8 cellular contexts compared by ENCODE assay signal in the genomic region with DNA sequence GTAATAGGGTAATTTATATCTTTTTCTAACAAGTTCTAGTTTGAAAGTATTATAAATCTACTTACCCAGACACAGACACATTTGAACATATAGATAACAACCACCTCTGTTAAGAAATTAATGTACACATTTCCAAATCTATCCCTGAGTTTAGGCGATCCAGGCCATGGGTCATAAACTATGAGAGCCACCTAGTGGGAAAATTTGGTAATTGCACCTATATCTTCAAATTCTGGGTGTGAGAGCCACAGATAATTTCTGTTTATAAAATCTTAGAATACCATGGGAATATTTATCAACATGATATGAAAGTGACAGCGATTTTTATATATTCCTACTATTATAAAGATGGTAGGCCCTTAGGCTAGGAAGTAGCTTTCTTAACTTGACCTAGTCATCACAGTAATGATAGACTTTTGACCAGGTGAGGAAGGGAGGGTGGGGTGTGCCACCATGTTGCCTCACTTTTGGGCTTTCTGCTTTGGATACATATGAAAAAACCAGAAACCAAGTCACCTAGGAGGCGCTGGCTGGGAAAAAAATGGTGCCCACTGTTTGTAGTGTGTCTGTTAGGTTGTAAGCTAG. TPM values are rescaled to one million over a fixed set of nuclear protein-coding genes. Genes with fewer than 3 reads are reported as not detected.
DNase-seq lines count a peak whose midpoint lies in the region; ATAC-seq, FAIRE-seq and TF ChIP-seq lines count a peak whose summit lies in the region.

No MANE protein-coding gene starts in this region.

- peak; percentile 79 to 80 for TF ChIP-seq RAD21 in A549 (conservative IDR thresholded peaks at IDR 0.05 in 1 of 2, IDR thresholded peaks at IDR 0.05 in 1 of 2)

- no peak overlapping the region for H2BK15ac ChIP-seq in neuronal stem cell (ENCODE audit: low read length)

- no peak overlapping the region for H2BK12ac ChIP-seq in neuronal stem cell (ENCODE audit: low read length)

- H3K4me1 ChIP-seq in A549 (peaks cover 5% of the 10 kb centered on the region; the same call in 1 of the 3 replicates), neuronal stem cell (ENCODE audit: control insufficient read depth in 2 of 2, insufficient read depth in 1 of 2, low read depth in 1 of 2, low read length in 2 of 2) (no peaks in the 10 kb centered on the region)

- H4K91ac ChIP-seq in neuronal stem cell (ENCODE audit: low read depth, low read length, poor library complexity) = no peak overlapping the region

- H3K9me3 ChIP-seq in A549 = 0 out of 3 replicates have a peak, but pooled peaks cover 3% of the 10 kb centered on the region
- H3K9me3 ChIP-seq in neuronal stem cell (replicated peaks in 1 of 2; ENCODE audit: control insufficient read depth in 2 of 2, insufficient read depth in 1 of 2, low read depth in 1 of 2, low read length in 2 of 2) = no peaks in the 10 kb centered on the region

- CTCF ChIA-PET in A549 (lab: Yijun Ruan, JAX) = interaction anchor here (0.7 to 5.4 kb wide), 25 partner anchors 10 to 200 kb away, joined by 3 to 46 read pairs (median 6); a partner anchor contains a TSS

- H3K4ac ChIP-seq in neuronal stem cell (ENCODE audit: low read length) = no peak overlapping the region

- ATAC-seq in A549 = peak in 1 of 2 experiments; percentile 79; a peak in 3 of 6 replicates
- ATAC-seq in HG03520 (IDR thresholded peaks at IDR 0.05; ENCODE audit: unreplicated experiment) = no peak
- no peak for ATAC-seq in HG03469 (IDR thresholded peaks at IDR 0.05; ENCODE audit: unreplicated experiment)

- H3K4me2 ChIP-seq in A549 (no peak overlapping the region), neuronal stem cell (ENCODE audit: insufficient read depth, low read length, poor library complexity, severe bottlenecking) (no peak overlapping the region)

- no peak overlapping the region for H3K14ac ChIP-seq in neuronal stem cell (ENCODE audit: low read length)

- peaks cover 0 to 6% (median 0%) of the 10 kb centered on the region in 3 experiments for H3K27me3 ChIP-seq in neuronal stem cell (ENCODE audit: control insufficient read depth in 3 of 3, insufficient read depth in 3 of 3, low read depth in 1 of 3, low read length in 3 of 3)

- no peak for TF ChIP-seq EP300 in A549 (IDR thresholded peaks at IDR 0.05)

- H3K27ac ChIP-seq in A549 (no peak overlapping the region), neuronal stem cell (replicated peaks; ENCODE audit: low read length) (no peak overlapping the region)

- TF ChIP-seq CTCF in A549 (IDR thresholded peaks at IDR 0.05) = peak; percentile 81
- peak; percentile 66 for TF ChIP-seq CTCF in epithelial cell of esophagus (IDR thresholded peaks at IDR 0.05; ENCODE audit: insufficient read depth, low read depth, low read length, missing control alignments)

- POLR2A ChIA-PET in A549 (lab: Yijun Ruan, JAX) = no interaction called here

- H3K9ac ChIP-seq in neuronal stem cell (ENCODE audit: low read depth, low read length, poor library complexity) = no peak overlapping the region

- FAIRE-seq in A549 (lab: Jason Lieb, UNC) (no peak), G401.6 (lab: Jason Lieb, UNC) (peak; percentile 88), HTR-8/SVneo (lab: Jason Lieb, UNC) (no peak), RCC 7860 (lab: Jason Lieb, UNC) (peak; percentile 78)

- DNase-seq in A549 (ENCODE audit: low read depth in 1 of 2, low spot score in 1 of 2) = peak; percentile 44 to 78
- peak; percentile 49 for DNase-seq in HTR-8/SVneo (ENCODE audit: insufficient read length, low spot score)
- peak; percentile 47 for DNase-seq in RCC 7860 (ENCODE audit: low spot score)
- DNase-seq in epithelial cell of esophagus (ENCODE audit: low read depth) = peak; percentile 74
- peak; percentile 36 for DNase-seq in neuronal stem cell (ENCODE audit: low spot score)

- H4K8ac ChIP-seq in neuronal stem cell (ENCODE audit: low read depth, low read length) = no peak overlapping the region

- H3K4me3 ChIP-seq in A549 (no peak overlapping the region), epithelial cell of esophagus (ENCODE audit: low read length) (no peak overlapping the region), neuronal stem cell (ENCODE audit: low read length in 2 of 2) (no peak overlapping the region)

- no peak overlapping the region for H3K18ac ChIP-seq in neuronal stem cell (ENCODE audit: low read length)

- no peak overlapping the region for H2AFZ ChIP-seq in neuronal stem cell (ENCODE audit: low read length)

- under 1% methylated on average over 3 of the region's 3 CpGs for WGBS in A549 (ENCODE audit: missing lambda C conversion rate)
- no CpG with 5 or more reads among the region's 3 CpGs for WGBS in neuronal stem cell (ENCODE audit: extremely low coverage in 2 of 2, insufficient read length in 2 of 2, insufficient replicate concordance in 1 of 2), 2 donors

- H2BK120ac ChIP-seq in neuronal stem cell (ENCODE audit: low read depth, low read length) = no peak overlapping the region

- H3K36me3 ChIP-seq in neuronal stem cell (replicated peaks in 1 of 2; ENCODE audit: control insufficient read depth in 2 of 2, insufficient read depth in 2 of 2, low read length in 2 of 2) = no peaks in the 10 kb centered on the region

- no peak overlapping the region for H2BK5ac ChIP-seq in neuronal stem cell (ENCODE audit: low read length)

- TF ChIP-seq POLR2A in A549 (IDR thresholded peaks at IDR 0.05; ENCODE audit: low read length) = no peak

- no peaks in the 10 kb centered on the region for H3K79me1 ChIP-seq in neuronal stem cell (ENCODE audit: low read depth, low read length)

- no peak overlapping the region for H3K23ac ChIP-seq in neuronal stem cell (ENCODE audit: low read depth, low read length, poor library complexity)

- no peak overlapping the region for H2AK5ac ChIP-seq in neuronal stem cell (ENCODE audit: low read depth, low read length)

TF ChIP-seq in A549, 52 proteins besides CTCF, POLR2A, EP300 and RAD21:
- TF ChIP-seq SMC3 (IDR thresholded peaks at IDR 0.05) (peak; percentile 79), HOXA7 (CRISPR knock-in tag; IDR thresholded peaks at IDR 0.05) (no peak), FOSB (CRISPR knock-in tag; IDR thresholded peaks at IDR 0.05) (no peak)

RNA-seq across cellular contexts. Expression of a gene that starts 8.0 kb away (rescaled TPM):
- polyA plus RNA-seq in A549 (2011; rRNA removed) (not detected in 2 replicates), A549 (2017; fragmentation: RNase III; extraction: RNeasy Plus Mini Kit Qiagen cat#74134 plus additional on column Dnase treatment) (not detected in 3 replicates)
- polyA plus RNA-seq in A549 (2012; cell fraction: cytosol; rRNA removed) = not detected in 2 replicates
- not detected in 2 replicates for polyA plus RNA-seq in A549 (2012; cell fraction: nucleus; rRNA removed)
- not detected in 2 replicates for polyA minus RNA-seq in A549 (2011; rRNA and poly(A)+ RNA removed)
- polyA plus RNA-seq in neuronal stem cell (2013, experiment 1 of 2) = 0.24 TPM
- 0.15 TPM for polyA plus RNA-seq in neuronal stem cell (2013, experiment 2 of 2)

RNA-seq across cellular contexts. Expression of a gene that starts 26.6 kb away (rescaled TPM):
- polyA plus RNA-seq in A549 (2011; rRNA removed) (not detected in 2 replicates), A549 (2017; fragmentation: RNase III; extraction: RNeasy Plus Mini Kit Qiagen cat#74134 plus additional on column Dnase treatment) (not detected in 3 replicates)
- polyA plus RNA-seq in A549 (2012; cell fraction: cytosol; rRNA removed) = not detected in 2 replicates
- polyA plus RNA-seq in A549 (2012; cell fraction: nucleus; rRNA removed) = not detected in 2 replicates
- polyA minus RNA-seq in A549 (2011; rRNA and poly(A)+ RNA removed) = not detected in 2 replicates
- not detected for polyA plus RNA-seq in neuronal stem cell (2013, experiment 1 of 2)
- polyA plus RNA-seq in neuronal stem cell (2013, experiment 2 of 2) = not detected

RNA-seq across cellular contexts. Expression of a gene that starts 35.5 kb away (rescaled TPM):
- polyA plus RNA-seq in A549 (2011; rRNA removed) = 13.3 and 24.5 TPM in 2 replicates
- 89.4 and 115 TPM in 2 replicates for polyA plus RNA-seq in A549 (2012; cell fraction: cytosol; rRNA removed)
- polyA plus RNA-seq in A549 (2012; cell fraction: nucleus; rRNA removed) = 182 and 185 TPM in 2 replicates
- 109 to 124 TPM (median 119 TPM) in 3 replicates for polyA plus RNA-seq in A549 (2017; fragmentation: RNase III; extraction: RNeasy Plus Mini Kit Qiagen cat#74134 plus additional on column Dnase treatment)
- 37.2 and 58.9 TPM in 2 replicates for polyA minus RNA-seq in A549 (2011; rRNA and poly(A)+ RNA removed)
- 85.0 TPM for polyA plus RNA-seq in neuronal stem cell (2013, experiment 1 of 2)
- 85.7 TPM for polyA plus RNA-seq in neuronal stem cell (2013, experiment 2 of 2)

RNA-seq across cellular contexts. Expression of a gene that starts 54.1 kb away (rescaled TPM):
- polyA plus RNA-seq in A549 (2011; rRNA removed) = 0.52 and 0.78 TPM in 2 replicates
- 0.15 and 0.18 TPM in 2 replicates for polyA plus RNA-seq in A549 (2012; cell fraction: cytosol; rRNA removed)
- 0.19 and 0.50 TPM in 2 replicates for polyA plus RNA-seq in A549 (2012; cell fraction: nucleus; rRNA removed)
- polyA plus RNA-seq in A549 (2017; fragmentation: RNase III; extraction: RNeasy Plus Mini Kit Qiagen cat#74134 plus additional on column Dnase treatment) = 0.16 to 0.32 TPM (median 0.19 TPM) in 3 replicates
- 0.83 and 1.3 TPM in 2 replicates for polyA minus RNA-seq in A549 (2011; rRNA and poly(A)+ RNA removed)
- 27.3 TPM for polyA plus RNA-seq in neuronal stem cell (2013, experiment 1 of 2)
- 26.2 TPM for polyA plus RNA-seq in neuronal stem cell (2013, experiment 2 of 2)
